ENCODE assay signal across 20 cellular contexts in genomic region chr2:11201969-11202368, GRCh38.
"Had no signal": no experiment of that assay in that cellular context is flagged by ENCODE, and none has a peak within 500 bp of the region (broad histone marks: within the 10 kb centered on the region; RNA-seq: fewer than 3 reads in every experiment).

No MANE protein-coding gene starts in this region.

- H3K27me3 ChIP-seq: colonic mucosa, esophagus squamous epithelium, gastrocnemius medialis, heart left ventricle, left lung had no signal

- H3K27ac ChIP-seq: colonic mucosa, esophagus squamous epithelium, gastrocnemius medialis, heart left ventricle, left lung, lower lobe of right lung had no signal

- DNase-seq: colonic mucosa; cortex of kidney; effector CD8-positive, alpha-beta T cell; effector memory CD8-positive, alpha-beta T cell; esophagus squamous epithelium; foreskin fibroblast; foreskin melanocyte; gastrocnemius medialis; heart left ventricle; hippocampal formation; left cardiac atrium; left lung; left ventricle myocardium superior; lower lobe of right lung; mesenchymal stem cell; mucosa of descending colon; naive B cell had no signal

- ATAC-seq: effector memory CD8-positive, alpha-beta T cell; gastrocnemius medialis; heart left ventricle; left cardiac atrium; left lung; left ventricle myocardium superior; lower lobe of right lung; mucosa of descending colon had no signal

- H3K9me3 ChIP-seq: colonic mucosa, esophagus squamous epithelium, gastrocnemius medialis, heart left ventricle, left lung, lower lobe of right lung, mucosa of descending colon had no signal

- H3K4me3 ChIP-seq: colonic mucosa, esophagus squamous epithelium, gastrocnemius medialis, heart left ventricle, left lung, lower lobe of right lung, mucosa of descending colon had no signal

- H3K4me1 ChIP-seq: colonic mucosa, esophagus squamous epithelium, gastrocnemius medialis had no signal

- FAIRE-seq: endothelial cell of umbilical vein, islet of Langerhans, keratinocyte had no signal
